In the genomic region with DNA sequence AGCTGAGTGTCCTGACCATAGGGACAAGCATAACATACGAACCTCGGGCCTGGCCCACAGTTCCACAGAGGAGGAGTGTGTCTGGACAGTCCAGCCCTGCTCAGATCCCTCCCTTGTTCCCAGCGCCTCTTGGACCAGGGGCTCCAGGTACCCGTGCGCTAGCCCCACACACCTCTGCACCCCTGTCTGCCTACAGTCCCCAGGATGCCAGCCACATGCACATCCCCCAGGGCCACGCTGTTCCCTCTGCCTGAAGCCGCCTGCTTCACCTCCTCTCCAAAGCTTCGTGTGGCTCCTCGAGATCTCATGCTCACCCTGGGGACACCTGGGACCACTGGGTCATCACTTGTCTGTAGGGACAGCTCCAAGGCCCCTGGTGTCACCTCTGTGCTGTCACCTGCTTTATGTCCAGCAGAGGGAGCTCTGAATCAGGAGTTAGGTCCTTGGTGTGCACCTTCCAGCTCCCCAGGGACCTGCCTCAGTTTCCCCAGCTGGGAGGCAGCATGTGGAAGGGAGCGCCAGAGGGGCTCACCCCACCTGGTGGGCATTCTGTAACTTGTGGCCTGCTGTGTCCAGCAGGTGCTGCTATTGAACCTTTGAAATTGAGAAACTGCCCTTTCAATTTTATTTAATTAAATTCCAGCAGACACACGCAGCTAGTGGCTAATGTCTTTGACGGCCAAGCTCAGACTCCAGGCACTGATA, we compare ENCODE assay signal across 8 cellular contexts. TPM values are rescaled to one million over a fixed set of nuclear protein-coding genes. Genes with fewer than 3 reads are reported as not detected.
DNase-seq lines count a peak whose midpoint lies in the region; ATAC-seq and TF ChIP-seq lines count a peak whose summit lies in the region.

No MANE protein-coding gene starts in this region.

- H2AFZ ChIP-seq in Loucy (ENCODE audit: low read length), result no peak overlapping the region

- no peaks in the 10 kb centered on the region for H3F3A ChIP-seq in Loucy (ENCODE audit: low read depth)

- H3K79me2 ChIP-seq in Loucy (ENCODE audit: insufficient read depth, low read length), result no peaks in the 10 kb centered on the region

- no peaks in the 10 kb centered on the region for H3K36me3 ChIP-seq in Loucy (ENCODE audit: insufficient read depth, low read length)

- H3K9me3 Mint-ChIP-seq in effector memory CD8-positive, alpha-beta T cell, result no peaks in the 10 kb centered on the region
- H3K9me3 Mint-ChIP-seq in nephron progenitor cell, result no peaks in the 10 kb centered on the region

- H3K4me2 ChIP-seq in Loucy (ENCODE audit: low read depth, low read length, poor library complexity, severe bottlenecking), result no peak overlapping the region

- peaks cover 8 to 25% of the 10 kb centered on the region in 2 donors for H3K27me3 Mint-ChIP-seq in effector memory CD8-positive, alpha-beta T cell
- peaks cover 47% of the 10 kb centered on the region for H3K27me3 Mint-ChIP-seq in nephron progenitor cell (ENCODE audit: low read depth, poor library complexity)

- H3K4me3 Mint-ChIP-seq in effector memory CD8-positive, alpha-beta T cell, result no peak overlapping the region
- no peak overlapping the region for H3K4me3 Mint-ChIP-seq in nephron progenitor cell

- H3K4me1 Mint-ChIP-seq in effector memory CD8-positive, alpha-beta T cell (ENCODE audit: low read depth in 2 of 2), result peaks cover 0 to 3% of the 10 kb centered on the region in 2 donors
- H3K4me1 Mint-ChIP-seq in nephron progenitor cell, result peaks cover 21% of the 10 kb centered on the region

- H3K9me2 ChIP-seq in Loucy (replicated peaks; ENCODE audit: low read depth, low read length), result no peaks in the 10 kb centered on the region

- ATAC-seq in effector memory CD8-positive, alpha-beta T cell (replicated peaks), result peak; percentile 61
- ATAC-seq in HG03159 (IDR thresholded peaks at IDR 0.05; ENCODE audit: unreplicated experiment) (no peak), HG02642 (IDR thresholded peaks at IDR 0.05; ENCODE audit: poor library complexity, unreplicated experiment) (no peak)

- no peaks in the 10 kb centered on the region for H3K36me3 Mint-ChIP-seq in effector memory CD8-positive, alpha-beta T cell (ENCODE audit: insufficient read depth)
- H3K36me3 Mint-ChIP-seq in nephron progenitor cell (ENCODE audit: low read depth), result no peaks in the 10 kb centered on the region

- DNase-seq in G401 (ENCODE audit: low spot score), result peak; percentile 48
- peak; percentile 39 for DNase-seq in activated CD4-positive, alpha-beta T cell treated with anti-CD3 and anti-CD28 coated beads, Interleukin-2, amount 50 U/mL, for 1 hour
- peak; percentile 37 to 46 (median 38) for DNase-seq in effector memory CD8-positive, alpha-beta T cell
- DNase-seq in nephron progenitor cell, result peak; percentile 65
- no peak for DNase-seq in NCI-H1048 (lab: John Stamatoyannopoulos, UW)

- H3K27me3 ChIP-seq in Loucy (ENCODE audit: insufficient read depth, low read length, poor library complexity, severe bottlenecking), result no peaks in the 10 kb centered on the region

- no peak overlapping the region for H3K4me3 ChIP-seq in Loucy (ENCODE audit: low read length, poor library complexity, severe bottlenecking)

- no peaks in the 10 kb centered on the region for H3K9me3 ChIP-seq in Loucy (ENCODE audit: insufficient read depth, low read depth, low read length)

- H3K9ac ChIP-seq in Loucy (ENCODE audit: low read depth, low read length, poor library complexity, severe bottlenecking), result no peak overlapping the region

- no peaks in the 10 kb centered on the region for H4K20me1 ChIP-seq in Loucy (ENCODE audit: insufficient read depth, low read length, poor library complexity, severe bottlenecking)

- no peaks in the 10 kb centered on the region for H3K4me1 ChIP-seq in Loucy (ENCODE audit: insufficient read depth, low read length, poor library complexity, severe bottlenecking)

- TF ChIP-seq CTCF in Loucy (conservative IDR thresholded peaks at IDR 0.05; ENCODE audit: low read length) (peak; percentile 86), nephron progenitor cell (IDR thresholded peaks at IDR 0.05) (peak; percentile 76)

- no peak overlapping the region for H3K27ac Mint-ChIP-seq in effector memory CD8-positive, alpha-beta T cell
- H3K27ac Mint-ChIP-seq in nephron progenitor cell, result no peak overlapping the region

- in situ Hi-C loops in G401 (cut with HindIII; ENCODE audit: low sequenced_read_pairs), result loop anchor here (5.0 kb wide), 1 partner anchor 74 kb away; no protein-coding TSS in a partner anchor

RNA-seq across cellular contexts. Expression of a gene that starts 7.3 kb away (rescaled TPM):
- 22.7 and 27.1 TPM in 2 replicates for total RNA-seq in G401 (2014; rRNA removed; shearing (Covaris generic))

RNA-seq across cellular contexts. Expression of a gene that starts 12.4 kb away (rescaled TPM):
- 68.2 and 78.4 TPM in 2 replicates for total RNA-seq in G401 (2014; rRNA removed; shearing (Covaris generic))

RNA-seq across cellular contexts. Expression of a gene that starts 31.0 kb away (rescaled TPM):
- 6.8 and 11.3 TPM in 2 replicates for total RNA-seq in G401 (2014; rRNA removed; shearing (Covaris generic))

RNA-seq across cellular contexts. Expression of a gene that starts 49.3 kb away (rescaled TPM):
- 69.8 and 86.8 TPM in 2 replicates for total RNA-seq in G401 (2014; rRNA removed; shearing (Covaris generic))
